In the genomic region with DNA sequence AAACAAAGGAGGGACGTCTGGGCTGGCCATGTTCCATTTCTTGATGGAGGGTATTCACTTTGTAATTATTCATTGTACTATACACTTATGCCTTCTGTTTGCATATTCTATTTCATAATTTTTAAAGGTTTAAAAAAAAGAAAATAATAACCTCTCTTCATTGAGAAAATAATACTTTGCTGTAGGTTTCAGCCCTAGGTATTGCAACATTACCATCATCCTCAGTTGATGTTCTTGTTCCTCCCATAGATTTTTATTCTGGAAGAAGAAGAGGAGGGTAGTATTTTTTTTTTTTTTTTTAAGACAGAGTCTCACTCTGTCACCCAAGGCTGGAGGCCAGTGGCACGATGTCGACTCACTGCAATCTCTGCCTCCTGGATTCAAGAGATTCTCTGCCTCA, we compare ENCODE assay signal across 13 cellular contexts. TPM values are rescaled to one million over a fixed set of nuclear protein-coding genes. Genes with fewer than 3 reads are reported as not detected.
A peak's percentile ranks its signal among the peaks of the same experiment; 100 is the strongest.
DNase-seq lines count a peak whose midpoint lies in the region; ATAC-seq and TF ChIP-seq lines count a peak whose summit lies in the region.
"Had no signal": no experiment of that assay in that cellular context is flagged by ENCODE, and none has a peak within 500 bp of the region (broad histone marks: within the 10 kb centered on the region; RNA-seq: fewer than 3 reads in every experiment).

No MANE protein-coding gene starts in this region.

- in situ Hi-C loops in mammary epithelial cell (cut with MboI; ENCODE audit: low sequenced_read_pairs in 2 of 2): no loop called here

- CTCF ChIA-PET in HCT116 (lab: Charles Lee): no interaction called here
- CTCF ChIA-PET in mammary epithelial cell (lab: Charles Lee; ENCODE audit: low non-redundant PET): no interaction called here

- H3K36me3 ChIP-seq in ACC112 (ENCODE audit: insufficient read depth, low read length): no peaks in the 10 kb centered on the region
- H3K36me3 ChIP-seq in HCT116 (ENCODE audit: control insufficient read depth in 1 of 2, insufficient read depth in 2 of 2, low read length in 2 of 2): no peaks in the 10 kb centered on the region
- no peaks in the 10 kb centered on the region for H3K36me3 ChIP-seq in mammary epithelial cell (ENCODE audit: insufficient read depth, low read length)
- H3K36me3 ChIP-seq: pancreas, uterus had no signal

- ATAC-seq in HCT116: no peak
- no peak for ATAC-seq in HG03378 (IDR thresholded peaks at IDR 0.05; ENCODE audit: unreplicated experiment)
- no peak for ATAC-seq in GM19467 (IDR thresholded peaks at IDR 0.05; ENCODE audit: unreplicated experiment)
- ATAC-seq in activated CD4-positive, CD25-positive, alpha-beta regulatory T cell treated with anti-CD3 and anti-CD28 coated beads, Interleukin-2, amount 50 U/mL, for 24 hours: no peak

- RAD21 ChIA-PET in HCT116 (lab: Charles Lee; ENCODE audit: low non-redundant PET in 1 of 2, low total read pairs in 2 of 2, uncharacterized antibody in 2 of 2, unreplicated experiment in 2 of 2): no interaction called here

- no peak for TF ChIP-seq RAD21 in HCT116 (IDR thresholded peaks at IDR 0.05; ENCODE audit: low read depth)

- no peak for TF ChIP-seq POLR2A in HCT116 (IDR thresholded peaks at IDR 0.05; ENCODE audit: borderline replicate concordance, extremely low read depth, insufficient read depth, insufficient read length)

- no peaks in the 10 kb centered on the region for H3K9me2 ChIP-seq in HCT116 (ENCODE audit: insufficient read depth)

- intact Hi-C loops in HCT116 (cut with micrococcal nuclease): loop anchor here (5.0 kb wide), 1 partner anchor 340 kb away; no protein-coding TSS in a partner anchor
- intact Hi-C loops in mammary epithelial cell (cut with micrococcal nuclease): loop anchor here (1.0 kb wide), 1 partner anchor 114 kb away; no protein-coding TSS in a partner anchor

- no peaks in the 10 kb centered on the region for H3K9me3 Mint-ChIP-seq in neural crest cell

- H3K4me3 Mint-ChIP-seq in neural crest cell: no peak overlapping the region

- POLR2A ChIA-PET in HCT116 (lab: Charles Lee): interaction anchor here (1.8 to 4.7 kb wide), 4 partner anchors 32 to 211 kb away, joined by 4 to 17 read pairs (median 6); partner anchors contain the start of gene PHLDA1

- H4K20me1 ChIP-seq in HCT116 (ENCODE audit: insufficient read depth) (no peaks in the 10 kb centered on the region), mammary epithelial cell (ENCODE audit: insufficient read depth, low read length) (no peaks in the 10 kb centered on the region)

- 92% methylated on average over 3 of the region's 3 CpGs for WGBS in mammary epithelial cell (ENCODE audit: low coverage, missing lambda C conversion rate)

- H3K4me1 ChIP-seq in ACC112 (ENCODE audit: control insufficient read depth, insufficient read depth, low read length, unreplicated experiment): peaks cover 47% of the 10 kb centered on the region
- peaks cover 68 to 89% of the 10 kb centered on the region in 2 experiments for H3K4me1 ChIP-seq in HCT116 (ENCODE audit: control insufficient read depth in 1 of 2, insufficient read depth in 2 of 2, low read length in 2 of 2)
- H3K4me1 ChIP-seq in mammary epithelial cell (ENCODE audit: insufficient read depth, low read length): peaks cover 35% of the 10 kb centered on the region
- H3K4me1 ChIP-seq: uterus had no signal

- H3K36me3 Mint-ChIP-seq in neural crest cell (ENCODE audit: low read depth): no peaks in the 10 kb centered on the region

- H3K79me2 ChIP-seq in ACC112 (ENCODE audit: control insufficient read depth, insufficient read depth, low read length, unreplicated experiment) (no peaks in the 10 kb centered on the region), HCT116 (ENCODE audit: insufficient read depth, low read length) (peaks cover 11% of the 10 kb centered on the region; the same call in 1 of the 2 replicates), mammary epithelial cell (ENCODE audit: insufficient read depth, low read length) (no peaks in the 10 kb centered on the region)

- H3K9me3 ChIP-seq in HCT116 (ENCODE audit: control insufficient read depth in 1 of 2, insufficient read depth in 1 of 2, low read depth in 1 of 2, low read length in 2 of 2) (no peaks in the 10 kb centered on the region), mammary epithelial cell (replicated peaks; ENCODE audit: insufficient read depth, low read length) (no peaks in the 10 kb centered on the region)
- H3K9me3 ChIP-seq: pancreas, uterus had no signal

- dilution Hi-C loops in mammary epithelial cell (cut with HindIII; ENCODE audit: low sequenced_read_pairs): no loop called here

- TF ChIP-seq CTCF in HCT116 (IDR thresholded peaks at IDR 0.05 in 2 of 3, conservative IDR thresholded peaks at IDR 0.05 in 1 of 3; ENCODE audit: borderline replicate concordance in 1 of 3, insufficient read depth in 1 of 3, low read depth in 2 of 3, low read length in 2 of 3) (no peak), mammary epithelial cell (conservative IDR thresholded peaks at IDR 0.05 in 1 of 2, IDR thresholded peaks at IDR 0.05 in 1 of 2; ENCODE audit: extremely low read depth in 1 of 2, insufficient read depth in 1 of 2, low read depth in 1 of 2, low read length in 2 of 2) (no peak), neural crest cell (conservative IDR thresholded peaks at IDR 0.05) (no peak)

- BruUV-seq in HCT116 (replicated peaks; lab: Mats Ljungman, UMichigan): no TSS peak
- no TSS peak for BruUV-seq in mammary epithelial cell (replicated peaks; lab: Mats Ljungman, UMichigan)

- no peak overlapping the region for H3K4me3 ChIP-seq in ACC112 (ENCODE audit: low read depth, low read length)
- H3K4me3 ChIP-seq in HCT116 (replicated peaks in 1 of 2; ENCODE audit: low read depth in 1 of 2, low read length in 2 of 2): no peak overlapping the region
- no peak overlapping the region for H3K4me3 ChIP-seq in mammary epithelial cell (replicated peaks in 1 of 3; ENCODE audit: insufficient read depth in 1 of 3, low read depth in 2 of 3, low read length in 3 of 3)
- H3K4me3 ChIP-seq: pancreas, uterus had no signal

- no peaks in the 10 kb centered on the region for H3K27me3 Mint-ChIP-seq in neural crest cell (ENCODE audit: low read depth)

- no peak overlapping the region for H2AFZ ChIP-seq in ACC112 (ENCODE audit: low read length, unreplicated experiment)
- no peak overlapping the region for H2AFZ ChIP-seq in HCT116 (ENCODE audit: low read depth, low read length, poor library complexity, severe bottlenecking)
- no peak overlapping the region for H2AFZ ChIP-seq in mammary epithelial cell (ENCODE audit: low read depth, low read length)

- H3K9ac ChIP-seq in HCT116 (ENCODE audit: low read length) (peak overlapping the region; percentile 75), mammary epithelial cell (ENCODE audit: insufficient read depth, low read length) (no peak overlapping the region)

- no peaks in the 10 kb centered on the region for H3K27me3 ChIP-seq in ACC112 (ENCODE audit: insufficient read depth, low read length)
- H3K27me3 ChIP-seq in HCT116 (ENCODE audit: insufficient read depth, low read length): no peaks in the 10 kb centered on the region
- H3K27me3 ChIP-seq in mammary epithelial cell (ENCODE audit: insufficient read depth, low read length): no peaks in the 10 kb centered on the region
- H3K27me3 ChIP-seq: pancreas, uterus had no signal

- peak overlapping the region; percentile 53; the same call in 1 of the 2 replicates for H3K4me2 ChIP-seq in HCT116 (ENCODE audit: low read length)
- H3K4me2 ChIP-seq in mammary epithelial cell (ENCODE audit: insufficient read depth, low read depth, low read length): no peak overlapping the region

- peak overlapping the region; percentile 98 for H3K27ac ChIP-seq in ACC112 (ENCODE audit: low read depth, low read length)
- peak overlapping the region; percentile 98 for H3K27ac ChIP-seq in HCT116 (ENCODE audit: low read depth, low read length)
- H3K27ac ChIP-seq in mammary epithelial cell (ENCODE audit: insufficient read depth, low read depth, low read length): peak overlapping the region; percentile 96

- H3K4me1 Mint-ChIP-seq in neural crest cell: peaks cover 65% of the 10 kb centered on the region

- peak overlapping the region; percentile 88 for H3K27ac Mint-ChIP-seq in neural crest cell (ENCODE audit: unreplicated experiment)

- DNase-seq in HCT116 (ENCODE audit: low read depth, low spot score) (no peak), mammary epithelial cell (no peak), neural crest cell (ENCODE audit: low read depth, low spot score) (no peak), NCI-H2081 treated with DMSO at 0.1 percent for 48 hours (lab: John Stamatoyannopoulos, UW) (no peak)
- DNase-seq: COR-L47, HCEC 1CT, NCI-H1930, pancreas, uterus had no signal

TF ChIP-seq in HCT116, 20 proteins besides CTCF, POLR2A, EP300 and RAD21 (continues in another document):
- TF ChIP-seq JUND (IDR thresholded peaks at IDR 0.05) (no peak), ELF1 (IDR thresholded peaks at IDR 0.05; ENCODE audit: borderline replicate concordance, low read depth) (no peak), YY1 (IDR thresholded peaks at IDR 0.05; ENCODE audit: extremely low read depth, insufficient replicate concordance, low read depth, low read length) (no peak), ZNF274 (IDR thresholded peaks at IDR 0.05; ENCODE audit: low read depth, low read length) (no peak), ZFX (IDR thresholded peaks at IDR 0.05) (no peak), FOSL1 (IDR thresholded peaks at IDR 0.05; ENCODE audit: low read depth) (no peak), CBX3 (IDR thresholded peaks at IDR 0.05; ENCODE audit: low read depth) (no peak), TCF7L2 (IDR thresholded peaks at IDR 0.05; ENCODE audit: borderline replicate concordance, extremely low read depth, insufficient read depth, insufficient read length) (no peak)
- TF ChIP-seq, protein P1, sequence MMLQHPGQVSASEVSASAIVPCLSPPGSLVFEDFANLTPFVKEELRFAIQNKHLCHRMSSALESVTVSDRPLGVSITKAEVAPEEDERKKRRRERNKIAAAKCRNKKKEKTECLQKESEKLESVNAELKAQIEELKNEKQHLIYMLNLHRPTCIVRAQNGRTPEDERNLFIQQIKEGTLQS (IDR thresholded peaks at IDR 0.05): no peak

RNA-seq across cellular contexts. Expression of gene PHLDA1, which starts 54.7 kb away (rescaled TPM):
- total RNA-seq in HCT116 (2021; ENCODE audit: unreplicated experiment): 231 TPM
- 178 and 186 TPM in 2 replicates for polyA plus RNA-seq in HCT116 (2012)
- total RNA-seq in mammary epithelial cell: 100 to 1,000 TPM; 161 to 545 TPM
- 120 TPM for polyA plus RNA-seq in mammary epithelial cell
- 135 TPM for polyA minus RNA-seq in mammary epithelial cell
- 29.3 and 30.9 TPM in 2 replicates for total RNA-seq in neural crest cell
